ENCODE assay signal across 8 cellular contexts in the genomic region with DNA sequence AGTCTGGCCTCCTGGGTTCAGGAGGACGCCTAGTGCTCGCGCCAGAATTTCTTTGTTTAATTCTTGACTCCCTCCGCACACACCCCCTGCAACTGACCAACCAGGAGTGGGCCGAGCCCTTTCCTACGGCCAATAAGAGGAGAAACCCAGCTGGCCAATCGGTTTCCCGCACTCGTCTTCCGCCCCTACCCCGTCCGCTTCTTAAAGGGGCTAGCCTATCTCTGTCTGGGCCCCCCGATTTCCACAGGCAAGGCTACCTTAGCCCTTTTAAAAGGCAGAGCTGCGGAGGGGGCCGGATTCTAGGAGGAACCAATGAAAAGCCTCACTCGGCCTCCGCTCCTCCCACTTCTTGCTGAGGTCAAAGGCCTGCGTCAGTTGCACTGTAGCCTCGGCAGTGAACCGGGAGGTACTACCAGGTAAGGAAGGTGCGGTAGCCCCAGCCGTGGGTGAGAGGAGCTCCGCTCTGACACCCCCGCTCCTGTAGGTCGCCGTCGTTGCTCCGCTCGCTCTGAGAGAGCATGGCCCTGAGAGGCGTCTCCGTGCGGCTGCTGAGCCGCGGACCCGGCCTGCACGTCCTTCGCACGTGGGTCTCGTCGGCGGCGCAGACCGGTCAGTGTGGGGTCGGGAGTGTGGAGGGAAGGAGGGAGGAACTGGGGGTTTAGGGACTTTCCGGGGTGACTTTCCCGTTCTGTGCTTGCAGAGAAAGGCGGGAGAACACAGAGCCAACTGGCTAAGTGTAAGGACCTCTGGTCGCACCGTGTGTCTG. TPM values are rescaled to one million over a fixed set of nuclear protein-coding genes. Genes with fewer than 3 reads are reported as not detected.
DNase-seq lines count a peak whose midpoint lies in the region; FAIRE-seq and TF ChIP-seq lines count a peak whose summit lies in the region.

A gene (plus strand): TSS at position 374 of the 766 bp plus-strand sequence. CDS start 145 bp downstream, at position 519.

- H3K9ac ChIP-seq in SK-N-MC (ENCODE audit: insufficient read length) (peak within 1 kb of the TSS; percentile 83), neuronal stem cell (ENCODE audit: low read depth, low read length, poor library complexity) (peak within 1 kb of the TSS; percentile 92)

- H3K27me3 Mint-ChIP-seq in activated naive CD4-positive, alpha-beta T cell treated with anti-CD3 and anti-CD28 coated beads, Interleukin-2, amount 10 ng/mL, durations not matched to agents 7 days and 5 days = no peaks in the 10 kb centered on the region

- H3K4me3 ChIP-seq in NB4 (ENCODE audit: low read depth, low read length) (peak within 1 kb of the TSS; percentile 97), SK-N-MC (peak within 1 kb of the TSS; percentile 98), neuronal stem cell (ENCODE audit: low read length in 2 of 2) (peak within 1 kb of the TSS; percentile 90 to 99)

- peak; percentile 41 for TF ChIP-seq POLR2A in NB4 (IDR thresholded peaks at IDR 0.05; ENCODE audit: extremely low read depth, insufficient read length)

- H2AK5ac ChIP-seq in neuronal stem cell (ENCODE audit: low read depth, low read length) = peak within 1 kb of the TSS; percentile 36

- peaks cover under 1 to 32% (median 14%) of the 10 kb centered on the region in 3 experiments for H3K27me3 ChIP-seq in neuronal stem cell (ENCODE audit: control insufficient read depth in 3 of 3, insufficient read depth in 3 of 3, low read depth in 1 of 3, low read length in 3 of 3)

- H3K4ac ChIP-seq in neuronal stem cell (ENCODE audit: low read length) = no peak within 1 kb of the TSS

- peak within 1 kb of the TSS; percentile 47 for H3K14ac ChIP-seq in neuronal stem cell (ENCODE audit: low read length)

- H2BK15ac ChIP-seq in neuronal stem cell (ENCODE audit: low read length) = no peak within 1 kb of the TSS

- peaks cover 18% of the 10 kb centered on the region for H3K36me3 Mint-ChIP-seq in activated naive CD4-positive, alpha-beta T cell treated with anti-CD3 and anti-CD28 coated beads, Interleukin-2, amount 10 ng/mL, durations not matched to agents 7 days and 5 days

- peak within 1 kb of the TSS; percentile 94 for H3K27ac Mint-ChIP-seq in activated naive CD4-positive, alpha-beta T cell treated with anti-CD3 and anti-CD28 coated beads, Interleukin-2, amount 10 ng/mL, durations not matched to agents 7 days and 5 days

- CTCF ChIA-PET in HEK293T (lab: Yijun Ruan, JAX) = interaction anchor here (0.7 to 1.3 kb wide), 3 partner anchors 54 to 87 kb away, joined by 3 to 4 read pairs (median 4); no protein-coding TSS in a partner anchor
- CTCF ChIA-PET in activated naive CD4-positive, alpha-beta T cell treated with anti-CD3 and anti-CD28 coated beads, Interleukin-2, amount 10 ng/mL, durations not matched to agents 7 days and 5 days (lab: Charles Lee) = interaction anchor here (0.6 to 1.4 kb wide), 5 partner anchors 9 to 139 kb away, joined by 3 to 8 read pairs (median 3); a partner anchor contains a TSS

- peak within 1 kb of the TSS; percentile 40; the same call in 1 of the 2 replicates for H3K27ac ChIP-seq in SK-N-MC
- H3K27ac ChIP-seq in neuronal stem cell (replicated peaks; ENCODE audit: low read length) = peak within 1 kb of the TSS; percentile 52

- peak within 1 kb of the TSS; percentile 88 for H2AFZ ChIP-seq in neuronal stem cell (ENCODE audit: low read length)

- no peak within 1 kb of the TSS for H4K91ac ChIP-seq in neuronal stem cell (ENCODE audit: low read depth, low read length, poor library complexity)

- H4K8ac ChIP-seq in neuronal stem cell (ENCODE audit: low read depth, low read length) = no peak within 1 kb of the TSS

- POLR2A ChIA-PET in HEK293T (lab: Yijun Ruan, JAX) = interaction anchor here (0.7 to 2.4 kb wide), 23 partner anchors 8 to 118 kb away, joined by 3 to 26 read pairs (median 3); a partner anchor contains a TSS

- TF ChIP-seq CTCF in NB4 (IDR thresholded peaks at IDR 0.05; ENCODE audit: low read depth, low read length) = no peak
- TF ChIP-seq CTCF in subcutaneous adipose tissue (IDR thresholded peaks at IDR 0.05; ENCODE audit: low read depth) = no peak

- H3K9me3 ChIP-seq in SK-N-MC (ENCODE audit: low read depth, low read length) (no peaks in the 10 kb centered on the region), neuronal stem cell (replicated peaks in 1 of 2; ENCODE audit: control insufficient read depth in 2 of 2, insufficient read depth in 1 of 2, low read depth in 1 of 2, low read length in 2 of 2) (peaks cover 0 to 2% of the 10 kb centered on the region in 2 donors)

- FAIRE-seq in frontal cortex (lab: Jason Lieb, UNC) = peak; percentile 97

- peaks cover 4 to 8% of the 10 kb centered on the region in 2 donors for H3K4me1 ChIP-seq in neuronal stem cell (ENCODE audit: control insufficient read depth in 2 of 2, insufficient read depth in 1 of 2, low read depth in 1 of 2, low read length in 2 of 2)

- H3K4me1 Mint-ChIP-seq in activated naive CD4-positive, alpha-beta T cell treated with anti-CD3 and anti-CD28 coated beads, Interleukin-2, amount 10 ng/mL, durations not matched to agents 7 days and 5 days = peaks cover 39% of the 10 kb centered on the region

- H3K4me3 Mint-ChIP-seq in activated naive CD4-positive, alpha-beta T cell treated with anti-CD3 and anti-CD28 coated beads, Interleukin-2, amount 10 ng/mL, durations not matched to agents 7 days and 5 days = peak within 1 kb of the TSS; percentile 97

- H2BK120ac ChIP-seq in neuronal stem cell (ENCODE audit: low read depth, low read length) = no peak within 1 kb of the TSS

- H3K79me1 ChIP-seq in neuronal stem cell (ENCODE audit: low read depth, low read length) = peaks cover 10% of the 10 kb centered on the region

- H3K4me2 ChIP-seq in neuronal stem cell (ENCODE audit: insufficient read depth, low read length, poor library complexity, severe bottlenecking) = peak within 1 kb of the TSS; percentile 98

- no peak within 1 kb of the TSS for H2BK5ac ChIP-seq in neuronal stem cell (ENCODE audit: low read length)

- no peak within 1 kb of the TSS for H2BK12ac ChIP-seq in neuronal stem cell (ENCODE audit: low read length)

- H3K23ac ChIP-seq in neuronal stem cell (ENCODE audit: low read depth, low read length, poor library complexity) = peak within 1 kb of the TSS; percentile 25

- no peaks in the 10 kb centered on the region for H3K36me3 ChIP-seq in SK-N-MC (ENCODE audit: insufficient read depth, low read length)
- H3K36me3 ChIP-seq in neuronal stem cell (replicated peaks in 1 of 2; ENCODE audit: control insufficient read depth in 2 of 2, insufficient read depth in 2 of 2, low read length in 2 of 2) = peaks cover 17 to 23% of the 10 kb centered on the region in 2 donors

- H3K9me3 Mint-ChIP-seq in activated naive CD4-positive, alpha-beta T cell treated with anti-CD3 and anti-CD28 coated beads, Interleukin-2, amount 10 ng/mL, durations not matched to agents 7 days and 5 days = no peaks in the 10 kb centered on the region

- peak; percentile 98 for DNase-seq in GM03348 (ENCODE audit: low spot score)
- DNase-seq in HEK293T (ENCODE audit: extremely low spot score) = peak; percentile 93
- DNase-seq in NB4 (ENCODE audit: low read depth) = peak; percentile 99
- peak; percentile 97 for DNase-seq in SK-N-MC (ENCODE audit: low read depth, low spot score)
- peak; percentile 99 for DNase-seq in activated naive CD4-positive, alpha-beta T cell treated with anti-CD3 and anti-CD28 coated beads, Interleukin-2, amount 10 ng/mL, durations not matched to agents 7 days and 5 days
- peak; percentile 96 to 97 for DNase-seq in frontal cortex (ENCODE audit: low spot score in 2 of 2)
- DNase-seq in neuronal stem cell (ENCODE audit: low spot score) = peak; percentile 98

- peak within 1 kb of the TSS; percentile 5 for H3K18ac ChIP-seq in neuronal stem cell (ENCODE audit: low read length)

- WGBS in neuronal stem cell (ENCODE audit: extremely low coverage in 2 of 2, insufficient read length in 2 of 2, insufficient replicate concordance in 1 of 2), 2 donors = no CpG with 5 or more reads among the region's 49 CpGs

TF ChIP-seq in HEK293T, 16 proteins besides CTCF, POLR2A, EP300 and RAD21:
- TF ChIP-seq ARNT (IDR thresholded peaks at IDR 0.05) = no peak
- TF ChIP-seq SUZ12 (IDR thresholded peaks at IDR 0.05) = no peak
- peak; percentile 96 for TF ChIP-seq FOXM1 (IDR thresholded peaks at IDR 0.05; ENCODE audit: borderline replicate concordance)
- TF ChIP-seq L3MBTL2 (conservative IDR thresholded peaks at IDR 0.05) = peak; percentile 98
- TF ChIP-seq ZNF384 (IDR thresholded peaks at IDR 0.05) = no peak
- TF ChIP-seq TARDBP (IDR thresholded peaks at IDR 0.05) = no peak

RNA-seq across cellular contexts. Expression of the gene that starts here (rescaled TPM):
- total RNA-seq in frontal cortex = 17.9 TPM
- 15.1 TPM for polyA plus RNA-seq in neuronal stem cell (2013, experiment 1 of 2)
- 15.7 TPM for polyA plus RNA-seq in neuronal stem cell (2013, experiment 2 of 2)
- 10 to 100 TPM; 34.9 to 98.5 (median 46.0) TPM for total RNA-seq in subcutaneous adipose tissue

Comparison
In these comparisons a context has a peak if more than half of its experiments do, and no peak if none do; other contexts are left out.
1. Peak in every context shown above with its lines: DNase-seq, H3K4me3 ChIP-seq and H3K27ac ChIP-seq.